Comparison of ENCODE assay signal across 8 cellular contexts in the genomic region with DNA sequence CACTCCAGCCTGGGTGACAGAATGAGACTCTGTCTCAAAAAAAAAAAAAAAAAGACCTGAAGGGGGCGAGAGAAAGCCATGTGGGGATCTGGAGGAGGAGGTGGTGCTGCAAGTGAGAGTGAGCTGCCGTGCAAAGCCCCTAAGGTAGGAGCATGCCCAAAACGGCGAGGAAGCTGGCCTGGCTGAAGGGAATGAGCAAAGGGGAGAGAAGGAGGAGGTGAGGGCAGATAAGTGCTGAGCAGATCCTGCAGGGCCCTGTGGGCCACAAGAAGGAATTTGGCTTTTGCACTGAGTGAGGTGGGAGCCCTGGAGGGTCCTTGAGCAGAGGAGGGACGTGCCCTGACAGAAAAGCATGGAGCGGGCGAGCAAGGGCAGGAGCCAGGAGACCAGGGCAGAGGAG. TPM values are rescaled to one million over a fixed set of nuclear protein-coding genes. Genes with fewer than 3 reads are reported as not detected.
DNase-seq lines count a peak whose midpoint lies in the region; ATAC-seq, FAIRE-seq and TF ChIP-seq lines count a peak whose summit lies in the region.

No MANE protein-coding gene starts in this region.

- no peak overlapping the region for H3K56ac ChIP-seq in H9 (ENCODE audit: insufficient read length, low read depth, low read length)

- H4K8ac ChIP-seq in H9 (replicated peaks; ENCODE audit: insufficient read length, low read depth, low read length), result no peak overlapping the region

- no peaks in the 10 kb centered on the region for H3K27me3 ChIP-seq in CD4-positive, CD25-positive, alpha-beta regulatory T cell (ENCODE audit: control insufficient read depth, insufficient read depth, low read length)
- no peaks in the 10 kb centered on the region for H3K27me3 ChIP-seq in H9 (ENCODE audit: insufficient read depth, low read length)

- no peak overlapping the region for H3T11ph ChIP-seq in H9 (ENCODE audit: low read length)

- no peaks in the 10 kb centered on the region for H3K79me2 ChIP-seq in H9 (ENCODE audit: insufficient read depth, low read length)

- no peak overlapping the region for H4K5ac ChIP-seq in H9 (ENCODE audit: insufficient read length, low read depth, low read length)

- no peaks in the 10 kb centered on the region for H3K79me1 ChIP-seq in H9 (ENCODE audit: insufficient read depth, low read depth, low read length, poor library complexity, severe bottlenecking)

- H3K9ac ChIP-seq in H9 (ENCODE audit: extremely low read depth, insufficient read length, low read length), result no peak overlapping the region

- no peak overlapping the region for H2AFZ ChIP-seq in H9 (ENCODE audit: low read length)

- no peaks in the 10 kb centered on the region for H3K36me3 ChIP-seq in CD4-positive, CD25-positive, alpha-beta regulatory T cell (ENCODE audit: control insufficient read depth, insufficient read depth, low read length)

- peaks cover 34% of the 10 kb centered on the region for H3K4me1 ChIP-seq in CD4-positive, CD25-positive, alpha-beta regulatory T cell (ENCODE audit: control insufficient read depth, insufficient read depth, low read length, poor library complexity, severe bottlenecking)
- H3K4me1 ChIP-seq in H9 (ENCODE audit: insufficient read depth, low read length), result no peaks in the 10 kb centered on the region

- H3K9me3 Mint-ChIP-seq in CD4-positive, CD25-positive, alpha-beta regulatory T cell, result no peaks in the 10 kb centered on the region
- peaks cover 0 to 3% of the 10 kb centered on the region in 2 experiments; a peak in 1 of 5 replicates for H3K9me3 Mint-ChIP-seq in H9

- H3K9me3 ChIP-seq in CD4-positive, CD25-positive, alpha-beta regulatory T cell (ENCODE audit: control insufficient read depth in 2 of 2, low read length in 2 of 2), result no peaks in the 10 kb centered on the region
- H3K9me3 ChIP-seq in H9 (ENCODE audit: control insufficient read depth, low read depth, low read length), result no peaks in the 10 kb centered on the region

- H3K27me3 Mint-ChIP-seq in CD4-positive, CD25-positive, alpha-beta regulatory T cell, result no peaks in the 10 kb centered on the region
- H3K27me3 Mint-ChIP-seq in H9 (ENCODE audit: low read depth), result no peaks in the 10 kb centered on the region; the same call in 1 of the 2 replicates

- H3K14ac ChIP-seq in H9 (ENCODE audit: insufficient read depth, low read length), result 0 out of 2 replicates have a peak overlapping the region, but pooled peaks have one; percentile 3

- peak in 2 of 3 donors; percentile 58 to 72 for DNase-seq in CD4-positive, CD25-positive, alpha-beta regulatory T cell
- DNase-seq in H9 (peak; percentile 83), iPS-NIHi7 (ENCODE audit: extremely low spot score) (peak; percentile 76), D721Med (ENCODE audit: insufficient read length, low spot score) (no peak), nucleus accumbens (lab: John Stamatoyannopoulos, UW) (no peak), NCI-H128 (lab: John Stamatoyannopoulos, UW; ENCODE audit: unreplicated experiment) (no peak), NCI-H446 (lab: John Stamatoyannopoulos, UW) (no peak)
- peak; percentile 58 for DNase-seq in activated CD4-positive, alpha-beta T cell treated with anti-CD3 and anti-CD28 coated beads for 48 hours

- WGBS in H9 (ENCODE audit: extremely low coverage, insufficient read length, low lambda C conversion rate), result no CpG with 5 or more reads among the region's 7 CpGs

- H3K27ac Mint-ChIP-seq in CD4-positive, CD25-positive, alpha-beta regulatory T cell, result peak overlapping the region; percentile 60 to 99 (median 89)
- H3K27ac Mint-ChIP-seq in H9, result peak overlapping the region; percentile 35 to 97 (median 93); a peak in 6 of 7 replicates

- H2BK5ac ChIP-seq in H9 (ENCODE audit: insufficient read length, low read length), result no peak overlapping the region

- H3K18ac ChIP-seq in H9 (ENCODE audit: insufficient read length, low read depth, low read length), result no peak overlapping the region

- H2BK120ac ChIP-seq in H9 (ENCODE audit: low read depth, low read length, poor library complexity, severe bottlenecking), result no peak overlapping the region

- no peak overlapping the region for H2AK5ac ChIP-seq in H9 (ENCODE audit: insufficient read length, low read length)

- ATAC-seq in CD4-positive, CD25-positive, alpha-beta regulatory T cell (ENCODE audit: low read depth in 2 of 2), result peak; percentile 47 to 48

- no peak overlapping the region for H2BK15ac ChIP-seq in H9 (ENCODE audit: low read depth, low read length)

- no peak overlapping the region for H3K4me3 ChIP-seq in CD4-positive, CD25-positive, alpha-beta regulatory T cell (ENCODE audit: low read depth, low read length)

- no peaks in the 10 kb centered on the region for H4K20me1 ChIP-seq in H9 (ENCODE audit: control insufficient read depth, insufficient read depth, insufficient read length)

- peaks cover 0 to 56% (median 32%) of the 10 kb centered on the region in 4 donors for H3K4me1 Mint-ChIP-seq in CD4-positive, CD25-positive, alpha-beta regulatory T cell
- H3K4me1 Mint-ChIP-seq in H9, result peaks cover 17 to 23% of the 10 kb centered on the region in 2 experiments

- no peak overlapping the region for H3K4me2 ChIP-seq in H9 (ENCODE audit: insufficient read depth, insufficient read length, low read length)

- peak overlapping the region; percentile 74 to 91 (median 76) for H3K4me3 Mint-ChIP-seq in CD4-positive, CD25-positive, alpha-beta regulatory T cell
- H3K4me3 Mint-ChIP-seq in H9, result peak overlapping the region; percentile 50 to 92

- no peak for FAIRE-seq in D721Med (lab: Jason Lieb, UNC)

- peaks cover 4% of the 10 kb centered on the region for H3K23me2 ChIP-seq in H9 (ENCODE audit: insufficient read length, low read depth, low read length, poor library complexity, severe bottlenecking)

- no peaks in the 10 kb centered on the region for H3K36me3 Mint-ChIP-seq in CD4-positive, CD25-positive, alpha-beta regulatory T cell
- H3K36me3 Mint-ChIP-seq in H9 (ENCODE audit: insufficient read depth in 1 of 3, low read depth in 3 of 3), result peaks cover 0 to 4% (median 0%) of the 10 kb centered on the region in 3 experiments; a peak in 3 of 7 replicates

- no peak overlapping the region for H3K4ac ChIP-seq in H9 (ENCODE audit: low read depth, low read length)

- H3K23ac ChIP-seq in H9 (ENCODE audit: insufficient read length, low read depth, low read length), result no peak overlapping the region

- no peak overlapping the region for H4K91ac ChIP-seq in H9 (ENCODE audit: insufficient read length, low read depth, low read length)

- H3K27ac ChIP-seq in CD4-positive, CD25-positive, alpha-beta regulatory T cell (ENCODE audit: insufficient read depth, low read length, poor library complexity, severe bottlenecking), result peak overlapping the region; percentile 25
- H3K27ac ChIP-seq in H9 (ENCODE audit: insufficient read length, low read depth, low read length), result no peak overlapping the region

- H2BK20ac ChIP-seq in H9 (ENCODE audit: low read depth, low read length, poor library complexity, severe bottlenecking), result no peak overlapping the region

- peak; percentile 56 for TF ChIP-seq CTCF in H9 (conservative IDR thresholded peaks at IDR 0.05)
- no peak for TF ChIP-seq CTCF in D721Med (IDR thresholded peaks at IDR 0.05; ENCODE audit: insufficient read depth, missing control alignments)

- H2BK12ac ChIP-seq in H9 (ENCODE audit: insufficient read length, low read depth, low read length), result no peak overlapping the region

RNA-seq across cellular contexts. Expression of a gene that starts 19.4 kb away (rescaled TPM):
- total RNA-seq in CD4-positive, CD25-positive, alpha-beta regulatory T cell, result 670 TPM
- polyA plus RNA-seq in CD4-positive, CD25-positive, alpha-beta regulatory T cell, result 100 to 1,000 TPM; 122 to 174 (median 144) TPM
- 0.96 and 0.97 TPM in 2 replicates for total RNA-seq in H9 (2021)

RNA-seq across cellular contexts. Expression of a gene that starts 57.3 kb away (rescaled TPM):
- 232 TPM for total RNA-seq in CD4-positive, CD25-positive, alpha-beta regulatory T cell
- 100 to 1,000 TPM; 110 to 150 (median 125) TPM for polyA plus RNA-seq in CD4-positive, CD25-positive, alpha-beta regulatory T cell
- 137 and 145 TPM in 2 replicates for total RNA-seq in H9 (2021)

Comparison
In these comparisons a context has a peak if more than half of its experiments do, and no peak if none do; other contexts are left out.
1. DNase-seq: peak in CD4-positive, CD25-positive, alpha-beta regulatory T cell (2 of 3), H9 (single experiment), activated CD4-positive, alpha-beta T cell treated with anti-CD3 and anti-CD28 coated beads for 48 hours (single experiment) and iPS-NIHi7 (single experiment); none in D721Med (single experiment), nucleus accumbens (0 of 56), NCI-H128 (single experiment) and NCI-H446 (0 of 2).
2. RNA of a gene that starts 19.4 kb away (total RNA-seq): 670 TPM in CD4-positive, CD25-positive, alpha-beta regulatory T cell (single experiment); 0.96 to 0.97 TPM in H9; every median in the first group is over 100 times any median in the second.